Comparison of ENCODE assay signal across 8 cellular contexts in the genomic region with DNA sequence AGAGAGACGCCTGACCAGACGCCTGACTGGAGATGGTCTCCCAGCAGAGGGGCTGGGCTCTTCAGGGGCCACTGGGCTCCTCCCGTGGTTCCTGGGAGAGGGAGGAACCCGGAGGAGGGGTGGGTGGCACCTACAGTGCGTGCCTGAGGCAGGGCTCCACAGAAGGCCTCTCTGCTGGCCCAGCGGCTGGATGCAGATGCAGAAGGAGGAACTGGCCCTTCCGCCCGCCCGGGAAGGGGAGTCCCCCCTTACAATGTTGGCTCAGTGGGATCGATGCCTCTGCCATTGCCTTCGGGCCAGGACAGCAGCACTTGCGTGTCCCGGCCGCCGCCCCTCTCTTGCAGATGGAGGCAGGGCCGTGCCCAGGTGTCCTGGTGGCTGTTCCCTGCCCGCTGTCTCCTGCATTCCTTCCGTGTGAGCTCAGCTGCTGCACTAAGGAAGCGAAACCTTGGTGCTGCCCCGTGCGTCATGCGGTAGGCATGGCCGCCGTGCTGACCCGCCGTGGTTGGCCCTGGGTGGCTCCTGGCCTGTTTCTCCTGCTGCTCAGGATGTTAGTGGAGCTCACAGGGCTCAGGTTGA. TPM values are rescaled to one million over a fixed set of nuclear protein-coding genes. Genes with fewer than 3 reads are reported as not detected.
DNase-seq lines count a peak whose midpoint lies in the region; ATAC-seq and TF ChIP-seq lines count a peak whose summit lies in the region.

No MANE protein-coding gene starts in this region.

- peaks cover 12% of the 10 kb centered on the region for H3K27me3 ChIP-seq in HL-60 (ENCODE audit: insufficient read depth, poor library complexity, severe bottlenecking)
- H3K27me3 ChIP-seq in smooth muscle cell (ENCODE audit: low read depth), result no peaks in the 10 kb centered on the region

- no peak overlapping the region for H3K4me3 Mint-ChIP-seq in WTC11
- H3K4me3 Mint-ChIP-seq in immature natural killer cell, result peak overlapping the region in 3 of 5 donors; percentile 10 to 48 (median 12)
- H3K4me3 Mint-ChIP-seq in nephron progenitor cell, result no peak overlapping the region

- TF ChIP-seq CTCF in HL-60 (IDR thresholded peaks at IDR 0.05; ENCODE audit: insufficient read depth, low read length) (no peak), WTC11 (IDR thresholded peaks at IDR 0.05) (no peak), smooth muscle cell (IDR thresholded peaks at IDR 0.05; ENCODE audit: borderline replicate concordance, insufficient read depth, poor library complexity, severe bottlenecking) (no peak), nephron progenitor cell (IDR thresholded peaks at IDR 0.05) (no peak)

- H3K79me2 ChIP-seq in smooth muscle cell (ENCODE audit: low read depth), result peaks cover 84% of the 10 kb centered on the region

- H3K36me3 Mint-ChIP-seq in WTC11, result no peaks in the 10 kb centered on the region
- H3K36me3 Mint-ChIP-seq in immature natural killer cell, result no peaks in the 10 kb centered on the region
- peaks cover 3% of the 10 kb centered on the region for H3K36me3 Mint-ChIP-seq in nephron progenitor cell (ENCODE audit: low read depth)

- no peaks in the 10 kb centered on the region for H3F3A ChIP-seq in smooth muscle cell (ENCODE audit: low read depth)

- ATAC-seq in WTC11 (no peak; the same call in 1 of the 2 replicates), HG03521 (IDR thresholded peaks at IDR 0.05; ENCODE audit: unreplicated experiment) (no peak), HG03432 (IDR thresholded peaks at IDR 0.05; ENCODE audit: unreplicated experiment) (no peak)

- H3K4me1 ChIP-seq in smooth muscle cell (ENCODE audit: low read depth), result peaks cover 4% of the 10 kb centered on the region

- POLR2A ChIA-PET in WTC11 (lab: Charles Lee), result no interaction called here

- no peaks in the 10 kb centered on the region for H3K36me3 ChIP-seq in smooth muscle cell (ENCODE audit: low read depth)

- H3K27ac ChIP-seq in HL-60 (replicated peaks), result 0 out of 2 replicates have a peak overlapping the region, but pooled peaks have one; percentile 7
- H3K27ac ChIP-seq in smooth muscle cell (ENCODE audit: low read depth), result peak overlapping the region; percentile 9

- H3K4me1 Mint-ChIP-seq in WTC11 (peaks cover 6% of the 10 kb centered on the region; the same call in 1 of the 2 replicates), immature natural killer cell (peaks cover 13 to 15% of the 10 kb centered on the region in 2 donors), nephron progenitor cell (peaks cover 68% of the 10 kb centered on the region)

- H3K4me2 ChIP-seq in smooth muscle cell, result peak overlapping the region; percentile 4

- H3K9me3 ChIP-seq in smooth muscle cell (replicated peaks; ENCODE audit: low read depth), result no peaks in the 10 kb centered on the region

- H2AFZ ChIP-seq in smooth muscle cell (ENCODE audit: low read depth), result no peak overlapping the region

- WGBS in smooth muscle cell (ENCODE audit: low lambda C conversion rate), result 85% methylated on average over 26 of the region's 26 CpGs

- H3K27ac Mint-ChIP-seq in WTC11 (peak overlapping the region; percentile 53; the same call in 1 of the 2 replicates), immature natural killer cell (no peak overlapping the region), nephron progenitor cell (no peak overlapping the region)

- H3K9ac ChIP-seq in smooth muscle cell (ENCODE audit: low read depth), result no peak overlapping the region

- H3K9me3 Mint-ChIP-seq in WTC11 (no peaks in the 10 kb centered on the region), immature natural killer cell (no peaks in the 10 kb centered on the region), nephron progenitor cell (no peaks in the 10 kb centered on the region)

- DNase-seq in HL-60 (ENCODE audit: low read depth in 1 of 2, low spot score in 1 of 2) (peak; percentile 50 to 85), WTC11 (ENCODE audit: low spot score) (no peak), immature natural killer cell (no peak), smooth muscle cell (lab: John Stamatoyannopoulos, UW; ENCODE audit: unreplicated experiment) (no peak), HuH-7.5 (ENCODE audit: low spot score) (no peak), nephron progenitor cell (no peak)

- H3K4me3 ChIP-seq in HL-60 (replicated peaks; ENCODE audit: insufficient read depth, low read length) (peak overlapping the region; percentile 22), smooth muscle cell (no peak overlapping the region)

- no peaks in the 10 kb centered on the region for H3K27me3 Mint-ChIP-seq in WTC11 (ENCODE audit: low read depth)
- peaks cover 0 to 10% (median 4%) of the 10 kb centered on the region in 3 donors for H3K27me3 Mint-ChIP-seq in immature natural killer cell (ENCODE audit: low read depth in 3 of 3)
- H3K27me3 Mint-ChIP-seq in nephron progenitor cell (ENCODE audit: low read depth, poor library complexity), result peaks cover 4% of the 10 kb centered on the region

- H4K20me1 ChIP-seq in smooth muscle cell (ENCODE audit: low read depth), result peaks cover 95% of the 10 kb centered on the region

- CTCF ChIA-PET in WTC11 (lab: Charles Lee), result interaction anchor here (0.9 to 1.3 kb wide), 5 partner anchors 10 to 52 kb away, joined by 3 to 7 read pairs (median 4); no protein-coding TSS in a partner anchor

TF ChIP-seq in WTC11, 78 proteins besides CTCF, POLR2A, EP300 and RAD21:
- no peak for TF ChIP-seq ZNF263 (CRISPR knock-in tag; IDR thresholded peaks at IDR 0.05; ENCODE audit: low read depth)
- TF ChIP-seq, protein P1, sequence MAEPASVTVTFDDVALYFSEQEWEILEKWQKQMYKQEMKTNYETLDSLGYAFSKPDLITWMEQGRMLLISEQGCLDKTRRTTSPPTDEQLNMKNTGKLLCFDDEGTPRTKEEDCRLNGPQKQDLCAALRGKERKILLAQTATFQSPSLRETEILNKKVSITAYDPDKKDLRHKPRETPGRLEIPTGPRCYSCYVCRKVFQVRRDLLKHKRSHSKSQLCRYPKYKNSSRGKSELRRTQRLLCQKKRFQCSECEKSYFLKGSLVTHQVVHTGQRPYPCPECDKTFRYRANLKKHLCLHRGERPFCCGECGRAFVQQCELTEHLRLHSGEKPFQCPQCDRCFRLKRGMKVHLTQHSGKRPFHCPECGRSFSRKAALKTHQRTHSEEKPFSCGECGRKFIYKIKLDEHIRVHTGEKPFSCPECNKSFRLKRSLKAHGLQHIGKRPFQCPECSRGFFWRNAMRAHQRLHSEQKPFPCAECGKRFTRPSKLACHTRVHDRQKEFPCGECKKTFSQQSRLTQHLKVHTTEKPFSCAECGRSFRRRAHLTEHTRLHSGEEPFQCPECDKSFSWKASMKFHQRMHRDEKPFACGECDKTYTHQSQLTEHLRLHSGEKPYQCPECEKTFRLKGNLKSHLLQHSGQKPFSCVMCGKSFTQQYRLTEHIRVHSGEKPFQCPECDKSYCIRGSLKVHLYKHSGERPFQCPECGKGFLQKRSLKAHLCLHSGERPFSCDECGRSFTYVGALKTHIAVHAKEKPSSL (CRISPR knock-in tag; conservative IDR thresholded peaks at IDR 0.05), result no peak
- TF ChIP-seq, protein P2, sequence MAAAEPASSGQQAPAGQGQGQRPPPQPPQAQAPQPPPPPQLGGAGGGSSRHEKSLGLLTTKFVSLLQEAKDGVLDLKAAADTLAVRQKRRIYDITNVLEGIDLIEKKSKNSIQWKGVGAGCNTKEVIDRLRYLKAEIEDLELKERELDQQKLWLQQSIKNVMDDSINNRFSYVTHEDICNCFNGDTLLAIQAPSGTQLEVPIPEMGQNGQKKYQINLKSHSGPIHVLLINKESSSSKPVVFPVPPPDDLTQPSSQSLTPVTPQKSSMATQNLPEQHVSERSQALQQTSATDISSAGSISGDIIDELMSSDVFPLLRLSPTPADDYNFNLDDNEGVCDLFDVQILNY (CRISPR knock-in tag; IDR thresholded peaks at IDR 0.05), result no peak

RNA-seq across cellular contexts. Expression of a gene that starts 15.1 kb away (rescaled TPM):
- 16.9 to 20.7 TPM (median 18.4 TPM) in 3 replicates for total RNA-seq in WTC11 (2021)
- polyA plus RNA-seq in immature natural killer cell, result 1 to 10 TPM; 1.1 to 5.1 (median 4.7) TPM
- total RNA-seq in smooth muscle cell, result 27.8 and 41.9 TPM in 2 replicates
- polyA plus RNA-seq in smooth muscle cell, result 26.6 and 47.2 TPM in 2 replicates

RNA-seq across cellular contexts. Expression of a gene that starts 58.4 kb away (rescaled TPM):
- total RNA-seq in WTC11 (2021) (15.0 to 23.1 TPM (median 19.6 TPM) in 3 replicates), smooth muscle cell (5.8 and 11.9 TPM in 2 replicates)
- polyA plus RNA-seq in immature natural killer cell (10 to 100 TPM; 67.7 to 71.4 (median 70.2) TPM), smooth muscle cell (21.5 and 30.9 TPM in 2 replicates)

Comparison
In these comparisons a context has a peak if more than half of its experiments do, and no peak if none do; other contexts are left out.
1. DNase-seq: peak in HL-60 (2 of 2); none in WTC11 (single experiment), immature natural killer cell (0 of 3), smooth muscle cell (single experiment), HuH-7.5 (single experiment) and nephron progenitor cell (single experiment).
2. H3K4me3 Mint-ChIP-seq: peak in immature natural killer cell (3 of 5); none in WTC11 (single experiment) and nephron progenitor cell (single experiment).